ENCODE assay signal across 7 cellular contexts in genomic region chr5:384576-384975, GRCh38. TPM values are rescaled to one million over a fixed set of nuclear protein-coding genes. Genes with fewer than 3 reads are reported as not detected.
A peak's percentile ranks its signal among the peaks of the same experiment; 100 is the strongest.
DNase-seq lines count a peak whose midpoint lies in the region; ATAC-seq and TF ChIP-seq lines count a peak whose summit lies in the region.
"Not testable (repeated sequence)": the region's sequence is repeated elsewhere in the genome, so short reads cannot be mapped to it uniquely, and the experiment has no call there.

No MANE protein-coding gene starts in this region.

- H2AK5ac ChIP-seq in trophoblast cell (ENCODE audit: low read length) = not testable (repeated sequence)

- H3K14ac ChIP-seq in trophoblast cell (ENCODE audit: low read length) = not testable (repeated sequence)

- not testable (repeated sequence) for H2BK120ac ChIP-seq in trophoblast cell (ENCODE audit: insufficient read depth, low read length, poor library complexity)

- no CpG with 5 or more reads among the region's 7 CpGs for WGBS in trophoblast cell (ENCODE audit: extremely low coverage, insufficient coverage, insufficient read length)
- 79 to 81% methylated on average over 7 of the region's 7 CpGs for WGBS in aorta, 2 donors

- not testable (repeated sequence) for H3K9me3 ChIP-seq in Peyer's patch; trophoblast cell (ENCODE audit: insufficient read depth, low read depth, low read length); aorta (ENCODE audit: control insufficient read depth, low read length)

- POLR2A ChIA-PET in activated CD8-positive, alpha-beta T cell treated with anti-CD3 and anti-CD28 coated beads, Interleukin-2, amount 10 ng/mL, durations not matched to agents 7 days and 5 days (lab: Charles Lee) = not testable (repeated sequence)

- H3K79me1 ChIP-seq in trophoblast cell (ENCODE audit: low read length) = peaks cover 18% of the 10 kb centered on the region

- H3K36me3 Mint-ChIP-seq in activated CD8-positive, alpha-beta T cell treated with anti-CD3 and anti-CD28 coated beads, Interleukin-2, amount 10 ng/mL, durations not matched to agents 7 days and 5 days (ENCODE audit: low read depth) = peaks cover 84% of the 10 kb centered on the region
- H3K36me3 Mint-ChIP-seq in dendritic cell treated with granulocyte-macrophage colony-stimulating factor and Interleukin-4, amounts not matched to agents 40 ng/mL and 50 ng/mL, for 4 days (ENCODE audit: low read depth) = peaks cover 86% of the 10 kb centered on the region

- not testable (repeated sequence) for H3K27me3 Mint-ChIP-seq in activated CD8-positive, alpha-beta T cell treated with anti-CD3 and anti-CD28 coated beads, Interleukin-2, amount 10 ng/mL, durations not matched to agents 7 days and 5 days (ENCODE audit: low read depth); dendritic cell treated with granulocyte-macrophage colony-stimulating factor and Interleukin-4, amounts not matched to agents 40 ng/mL and 50 ng/mL, for 4 days

- not testable (repeated sequence) for H3K79me2 ChIP-seq in trophoblast cell (ENCODE audit: control insufficient read depth, insufficient read depth, low read length, poor library complexity)

- intact Hi-C loops in dendritic cell treated with granulocyte-macrophage colony-stimulating factor and Interleukin-4, amounts not matched to agents 40 ng/mL and 50 ng/mL, for 4 days (cut with micrococcal nuclease); aorta (cut with DNase I): not testable (repeated sequence)

- H2BK12ac ChIP-seq in trophoblast cell (ENCODE audit: low read length) = not testable (repeated sequence)

- not testable (repeated sequence) for H3K36me3 ChIP-seq in Peyer's patch; trophoblast cell (ENCODE audit: control insufficient read depth in 1 of 2, insufficient read depth in 2 of 2, low read length in 2 of 2); aorta (ENCODE audit: control insufficient read depth in 1 of 2, insufficient read depth in 2 of 2, low read length in 1 of 2)

- not testable (repeated sequence) for H4K12ac ChIP-seq in trophoblast cell (ENCODE audit: low read depth, low read length)

- not testable (repeated sequence) for TF ChIP-seq POLR2A in Peyer's patch (IDR thresholded peaks at IDR 0.05)

- not testable (repeated sequence) for H4K91ac ChIP-seq in trophoblast cell (ENCODE audit: low read depth, low read length)

- not testable (repeated sequence) for H3K27ac Mint-ChIP-seq in activated CD8-positive, alpha-beta T cell treated with anti-CD3 and anti-CD28 coated beads, Interleukin-2, amount 10 ng/mL, durations not matched to agents 7 days and 5 days
- H3K27ac Mint-ChIP-seq in dendritic cell treated with granulocyte-macrophage colony-stimulating factor and Interleukin-4, amounts not matched to agents 40 ng/mL and 50 ng/mL, for 4 days = peak overlapping the region; percentile 30

- H3K4me1 Mint-ChIP-seq in activated CD8-positive, alpha-beta T cell treated with anti-CD3 and anti-CD28 coated beads, Interleukin-2, amount 10 ng/mL, durations not matched to agents 7 days and 5 days (ENCODE audit: low read depth) = peaks cover 56% of the 10 kb centered on the region
- peaks cover 73% of the 10 kb centered on the region for H3K4me1 Mint-ChIP-seq in dendritic cell treated with granulocyte-macrophage colony-stimulating factor and Interleukin-4, amounts not matched to agents 40 ng/mL and 50 ng/mL, for 4 days (ENCODE audit: low read depth)

- not testable (repeated sequence) for H3K4ac ChIP-seq in trophoblast cell (ENCODE audit: low read depth, low read length)

- H3K18ac ChIP-seq in trophoblast cell (ENCODE audit: low read length) = not testable (repeated sequence)

- H3K23ac ChIP-seq in trophoblast cell (ENCODE audit: low read length) = not testable (repeated sequence)

- H3K4me3 ChIP-seq in Peyer's patch; trophoblast cell (ENCODE audit: low read depth, low read length); aorta (ENCODE audit: low read length in 2 of 2): not testable (repeated sequence)

- not testable (repeated sequence) for TF ChIP-seq CTCF in Peyer's patch (IDR thresholded peaks at IDR 0.05)

- not testable (repeated sequence) for ATAC-seq in activated CD8-positive, alpha-beta T cell treated with anti-CD3 and anti-CD28 coated beads, Interleukin-2, amount 10 ng/mL, durations not matched to agents 7 days and 5 days; left lobe of liver; aorta (ENCODE audit: low FRiP score)

- H2BK5ac ChIP-seq in trophoblast cell (ENCODE audit: low read depth, low read length, poor library complexity) = not testable (repeated sequence)

- not testable (repeated sequence) for H3K27ac ChIP-seq in Peyer's patch; trophoblast cell (ENCODE audit: low read depth, low read length); aorta (ENCODE audit: low read depth in 1 of 2, low read length in 2 of 2)

- H4K8ac ChIP-seq in trophoblast cell (ENCODE audit: low read depth, low read length) = not testable (repeated sequence)

- H3K4me3 Mint-ChIP-seq in activated CD8-positive, alpha-beta T cell treated with anti-CD3 and anti-CD28 coated beads, Interleukin-2, amount 10 ng/mL, durations not matched to agents 7 days and 5 days; dendritic cell treated with granulocyte-macrophage colony-stimulating factor and Interleukin-4, amounts not matched to agents 40 ng/mL and 50 ng/mL, for 4 days: not testable (repeated sequence)

- not testable (repeated sequence) for H2AFZ ChIP-seq in trophoblast cell (ENCODE audit: insufficient read depth, low read length, poor library complexity)

- not testable (repeated sequence) for H3K27me3 ChIP-seq in Peyer's patch; trophoblast cell (ENCODE audit: insufficient read depth, low read length); aorta (ENCODE audit: control insufficient read depth in 1 of 2, insufficient read depth in 2 of 2, low read length in 1 of 2)

- not testable (repeated sequence) for H3K9ac ChIP-seq in trophoblast cell (ENCODE audit: low read length)

- H3K4me2 ChIP-seq in trophoblast cell (ENCODE audit: low read length) = not testable (repeated sequence)

- CTCF ChIA-PET in activated CD8-positive, alpha-beta T cell treated with anti-CD3 and anti-CD28 coated beads, Interleukin-2, amount 10 ng/mL, durations not matched to agents 7 days and 5 days (lab: Charles Lee) = not testable (repeated sequence)

- DNase-seq in Peyer's patch (peak in 2 of 3 donors; percentile 10 to 19), left lobe of liver (ENCODE audit: low spot score) (peak; percentile 8), trophoblast cell (peak; percentile 46 to 69), aorta (peak; percentile 17 to 49)
- DNase-seq in activated CD8-positive, alpha-beta T cell treated with anti-CD3 and anti-CD28 coated beads, Interleukin-2, amount 10 ng/mL, durations not matched to agents 7 days and 5 days = peak; percentile 14
- DNase-seq in stimulated activated CD8-positive, alpha-beta memory T cell treated with anti-CD3 and anti-CD28 coated beads, Interleukin-4, amount 100 ng/mL, for 48 hours = peak; percentile 9

- not testable (repeated sequence) for H3K4me1 ChIP-seq in Peyer's patch; aorta (ENCODE audit: control insufficient read depth in 1 of 2, insufficient read depth in 2 of 2, low read length in 2 of 2)
- H3K4me1 ChIP-seq in trophoblast cell (ENCODE audit: control insufficient read depth in 1 of 2, insufficient read depth in 2 of 2, low read length in 2 of 2) = peaks cover 9 to 15% of the 10 kb centered on the region in 2 experiments

- H3K9me3 Mint-ChIP-seq in activated CD8-positive, alpha-beta T cell treated with anti-CD3 and anti-CD28 coated beads, Interleukin-2, amount 10 ng/mL, durations not matched to agents 7 days and 5 days (ENCODE audit: insufficient read depth) = peaks cover 39% of the 10 kb centered on the region
- H3K9me3 Mint-ChIP-seq in dendritic cell treated with granulocyte-macrophage colony-stimulating factor and Interleukin-4, amounts not matched to agents 40 ng/mL and 50 ng/mL, for 4 days = peaks cover 10% of the 10 kb centered on the region

RNA-seq across cellular contexts. Expression of gene EXOC3, which starts 58.4 kb away (rescaled TPM):
- total RNA-seq in Peyer's patch (100 to 1,000 TPM in 3 of 4 donors, 10 to 100 TPM in 1; 74.3 to 201 (median 141) TPM), left lobe of liver (25.7 TPM), aorta (10 to 100 TPM; 54.6 to 65.2 TPM)
- total RNA-seq in activated CD8-positive, alpha-beta T cell treated with anti-CD3 and anti-CD28 coated beads, Interleukin-2, amount 10 ng/mL, durations not matched to agents 7 days and 5 days = 10 to 100 TPM; 62.2 to 62.3 TPM
- polyA plus RNA-seq in trophoblast cell (2013) = 24.0 and 24.2 TPM in 2 replicates
- polyA plus RNA-seq in aorta = 10 to 100 TPM; 31.3 to 88.9 TPM
